Comparison of ENCODE assay signal across 8 cellular contexts in genomic region chr14:89221109-89221508, GRCh38.
DNase-seq lines count a peak whose midpoint lies in the region; ATAC-seq and TF ChIP-seq lines count a peak whose summit lies in the region.

No MANE protein-coding gene starts in this region.

- H3K36me3 Mint-ChIP-seq in activated naive CD4-positive, alpha-beta T cell treated with anti-CD3 and anti-CD28 coated beads, Interleukin-2, amount 50 U/mL, for 72 hours, result peaks cover 6 to 13% of the 10 kb centered on the region in 2 donors
- H3K36me3 Mint-ChIP-seq in activated naive CD4-positive, alpha-beta T cell treated with anti-CD3 and anti-CD28 coated beads for 36 hours (ENCODE audit: low read depth), result peaks cover 9% of the 10 kb centered on the region
- H3K36me3 Mint-ChIP-seq in progenitor cell of endocrine pancreas (ENCODE audit: insufficient read depth), result peaks cover 1% of the 10 kb centered on the region

- H3K36me3 ChIP-seq in gastroesophageal sphincter (peaks cover 0 to 8% of the 10 kb centered on the region in 2 donors), subcutaneous abdominal adipose tissue (ENCODE audit: control insufficient read depth in 5 of 5, insufficient read depth in 5 of 5, low read length in 5 of 5) (peaks cover 0 to 17% (median 11%) of the 10 kb centered on the region in 5 donors)

- peaks cover 0 to 4% of the 10 kb centered on the region in 2 donors for H3K9me3 Mint-ChIP-seq in activated naive CD4-positive, alpha-beta T cell treated with anti-CD3 and anti-CD28 coated beads, Interleukin-2, amount 50 U/mL, for 72 hours
- H3K9me3 Mint-ChIP-seq in activated naive CD4-positive, alpha-beta T cell treated with anti-CD3 and anti-CD28 coated beads for 36 hours, result no peaks in the 10 kb centered on the region
- H3K9me3 Mint-ChIP-seq in progenitor cell of endocrine pancreas (ENCODE audit: low read depth), result no peaks in the 10 kb centered on the region

- intact Hi-C loops in activated naive CD4-positive, alpha-beta T cell treated with anti-CD3 and anti-CD28 coated beads for 36 hours (cut with micrococcal nuclease), result no loop called here

- H3K4me3 Mint-ChIP-seq in activated naive CD4-positive, alpha-beta T cell treated with anti-CD3 and anti-CD28 coated beads for 36 hours, result no peak overlapping the region
- no peak overlapping the region for H3K4me3 Mint-ChIP-seq in progenitor cell of endocrine pancreas (ENCODE audit: low read depth)

- DNase-seq in activated naive CD4-positive, alpha-beta T cell treated with anti-CD3 and anti-CD28 coated beads, Interleukin-2, amount 50 U/mL, for 72 hours (ENCODE audit: low spot score in 2 of 2), result no peak
- DNase-seq in activated naive CD4-positive, alpha-beta T cell treated with anti-CD3 and anti-CD28 coated beads for 36 hours, result no peak
- DNase-seq in effector CD4-positive, alpha-beta T cell, result no peak
- DNase-seq in NCI-H446 (lab: John Stamatoyannopoulos, UW), result no peak
- DNase-seq in progenitor cell of endocrine pancreas (ENCODE audit: low spot score, unreplicated experiment), result no peak

- H3K4me1 ChIP-seq in gastroesophageal sphincter, result peaks cover 0 to 36% (median 11%) of the 10 kb centered on the region in 3 donors
- peaks cover 5 to 37% (median 31%) of the 10 kb centered on the region in 5 donors for H3K4me1 ChIP-seq in subcutaneous abdominal adipose tissue (ENCODE audit: control insufficient read depth in 5 of 5, insufficient read depth in 5 of 5, low read length in 5 of 5)

- TF ChIP-seq EP300 in gastroesophageal sphincter (IDR thresholded peaks at IDR 0.05), result no peak

- H3K27me3 ChIP-seq in gastroesophageal sphincter, result no peaks in the 10 kb centered on the region
- no peaks in the 10 kb centered on the region for H3K27me3 ChIP-seq in subcutaneous abdominal adipose tissue (ENCODE audit: control insufficient read depth in 5 of 5, insufficient read depth in 4 of 5, low read length in 5 of 5)

- H3K27me3 Mint-ChIP-seq in activated naive CD4-positive, alpha-beta T cell treated with anti-CD3 and anti-CD28 coated beads for 36 hours (ENCODE audit: low read depth), result no peaks in the 10 kb centered on the region
- H3K27me3 Mint-ChIP-seq in progenitor cell of endocrine pancreas, result peaks cover 21% of the 10 kb centered on the region

- CTCF ChIA-PET in activated naive CD4-positive, alpha-beta T cell treated with anti-CD3 and anti-CD28 coated beads for 36 hours (lab: Charles Lee), result interaction anchor here (1.4 kb wide), 1 partner anchor 21 kb away, joined by 3 read pairs; no protein-coding TSS in a partner anchor

- H3K9me3 ChIP-seq in gastroesophageal sphincter, result no peaks in the 10 kb centered on the region
- H3K9me3 ChIP-seq in subcutaneous abdominal adipose tissue (ENCODE audit: control insufficient read depth in 5 of 5, low read length in 5 of 5), result no peaks in the 10 kb centered on the region

- peak; percentile 88 to 91 for ATAC-seq in activated naive CD4-positive, alpha-beta T cell treated with anti-CD3 and anti-CD28 coated beads, Interleukin-2, amount 50 U/mL, for 72 hours
- ATAC-seq in SK-N-SH treated with all-trans-retinoic acid at 6 μM for 48 hours (peak; percentile 99), gastroesophageal sphincter (peak; percentile 67)

- H3K4me3 ChIP-seq in gastroesophageal sphincter, result no peak overlapping the region
- H3K4me3 ChIP-seq in subcutaneous abdominal adipose tissue (ENCODE audit: low read depth in 1 of 5, low read length in 5 of 5), result peak overlapping the region in 1 of 5 donors; percentile 19

- peak overlapping the region in 1 of 2 donors; percentile 39 for H3K27ac Mint-ChIP-seq in activated naive CD4-positive, alpha-beta T cell treated with anti-CD3 and anti-CD28 coated beads, Interleukin-2, amount 50 U/mL, for 72 hours
- H3K27ac Mint-ChIP-seq in activated naive CD4-positive, alpha-beta T cell treated with anti-CD3 and anti-CD28 coated beads for 36 hours, result no peak overlapping the region
- no peak overlapping the region for H3K27ac Mint-ChIP-seq in progenitor cell of endocrine pancreas

- peaks cover 30% of the 10 kb centered on the region for H3K4me1 Mint-ChIP-seq in activated naive CD4-positive, alpha-beta T cell treated with anti-CD3 and anti-CD28 coated beads for 36 hours (ENCODE audit: low read depth)
- no peaks in the 10 kb centered on the region for H3K4me1 Mint-ChIP-seq in progenitor cell of endocrine pancreas (ENCODE audit: low read depth)

- no peak overlapping the region for H3K9ac ChIP-seq in subcutaneous abdominal adipose tissue (ENCODE audit: low read length in 5 of 5)

- WGBS in gastroesophageal sphincter (ENCODE audit: low coverage in 1 of 2), 2 donors, result 0% methylated on average over 3 of the region's 3 CpGs

- H3K27ac ChIP-seq in gastroesophageal sphincter (peak overlapping the region in 1 of 4 donors; percentile 3), subcutaneous abdominal adipose tissue (ENCODE audit: low read depth, low read length) (peak overlapping the region; percentile 40)

- TF ChIP-seq CTCF in gastroesophageal sphincter (IDR thresholded peaks at IDR 0.05), result no peak
- TF ChIP-seq CTCF in progenitor cell of endocrine pancreas (IDR thresholded peaks at IDR 0.05; ENCODE audit: unreplicated experiment), result no peak

- TF ChIP-seq POLR2A in gastroesophageal sphincter (IDR thresholded peaks at IDR 0.05), result no peak

TF ChIP-seq in SK-N-SH treated with all-trans-retinoic acid at 6 μM for 48 hours, 23 proteins besides CTCF, POLR2A, EP300 and RAD21:
- TF ChIP-seq BACH2 (CRISPR knock-in tag; IDR thresholded peaks at IDR 0.05; ENCODE audit: borderline replicate concordance), result no peak
- TF ChIP-seq POU6F1 (CRISPR knock-in tag; IDR thresholded peaks at IDR 0.05; ENCODE audit: borderline replicate concordance, low read depth), result no peak
- TF ChIP-seq ISL1 (CRISPR knock-in tag; IDR thresholded peaks at IDR 0.05), result no peak
- TF ChIP-seq ZFP30 (CRISPR knock-in tag; IDR thresholded peaks at IDR 0.05), result no peak
- no peak for TF ChIP-seq TOX (CRISPR knock-in tag; IDR thresholded peaks at IDR 0.05; ENCODE audit: borderline replicate concordance)
- no peak for TF ChIP-seq ZC3H10 (CRISPR knock-in tag; IDR thresholded peaks at IDR 0.05)
- TF ChIP-seq ZNF70 (CRISPR knock-in tag; IDR thresholded peaks at IDR 0.05), result no peak
- TF ChIP-seq ARNTL (CRISPR knock-in tag; IDR thresholded peaks at IDR 0.05; ENCODE audit: borderline replicate concordance, low read depth), result no peak
